17 cellular contexts compared by ENCODE assay signal in genomic region chr5:34927785-34928184, GRCh38.
"Had no signal": no experiment of that assay in that cellular context is flagged by ENCODE, and none has a peak within 500 bp of the region (broad histone marks: within the 10 kb centered on the region; RNA-seq: fewer than 3 reads in every experiment).

No MANE protein-coding gene starts in this region.

- H3K27ac Mint-ChIP-seq: activated CD4-positive, alpha-beta T cell treated with anti-CD3 and anti-CD28 coated beads for 36 hours; activated naive CD8-positive, alpha-beta T cell treated with anti-CD3 and anti-CD28 coated beads, Interleukin-2, amount 10 ng/mL, durations not matched to agents 7 days and 5 days; mesothelial cell of epicardium had no signal

- H3K4me3 Mint-ChIP-seq: activated CD4-positive, alpha-beta T cell treated with anti-CD3 and anti-CD28 coated beads for 36 hours had no signal

- H3K27me3 ChIP-seq: brain microvascular endothelial cell, foreskin keratinocyte, tibial nerve, uterus had no signal

- DNase-seq: activated CD4-positive, alpha-beta T cell treated with anti-CD3 and anti-CD28 coated beads for 36 hours; activated CD4-positive, alpha-beta T cell treated with anti-CD3 and anti-CD28 coated beads, Interleukin-2, amount 50 U/mL, for 48 hours; activated naive CD8-positive, alpha-beta T cell treated with anti-CD3 and anti-CD28 coated beads, Interleukin-2, amount 10 ng/mL, durations not matched to agents 7 days and 5 days; activated T-cell treated with anti-CD3 and anti-CD28 coated beads for 4 hours; amygdala; brain microvascular endothelial cell; central memory CD4-positive, alpha-beta T cell; foreskin keratinocyte; stimulated activated CD4-positive, alpha-beta T cell treated with anti-CD3 and anti-CD28 coated beads, Interleukin-12 subunit alpha, Interleukin-12 subunit beta, amount 100 ng/mL, for 4 hours; stimulated activated CD4-positive, alpha-beta T cell treated with anti-CD3 and anti-CD28 coated beads, Interleukin-1b, Interleukin-23, amount 100 ng/mL, for 48 hours; stimulated activated naive CD8-positive, alpha-beta T cell treated with anti-CD3 and anti-CD28 coated beads, Interleukin-15, Interleukin-2, amounts not matched to agents 100 U/mL and 50 U/mL, for 24 hours; substantia nigra; uterus had no signal

- ATAC-seq: activated CD4-positive, alpha-beta T cell treated with anti-CD3 and anti-CD28 coated beads for 36 hours; foreskin keratinocyte; left lobe of liver; stimulated activated naive CD8-positive, alpha-beta T cell treated with anti-CD3 and anti-CD28 coated beads, Interleukin-15, Interleukin-2, amounts not matched to agents 100 U/mL and 50 U/mL, for 24 hours had no signal

- H3K27me3 Mint-ChIP-seq: activated CD4-positive, alpha-beta T cell treated with anti-CD3 and anti-CD28 coated beads for 36 hours; activated naive CD8-positive, alpha-beta T cell treated with anti-CD3 and anti-CD28 coated beads, Interleukin-2, amount 10 ng/mL, durations not matched to agents 7 days and 5 days had no signal

- H3K27ac ChIP-seq: brain microvascular endothelial cell, foreskin keratinocyte, tibial nerve had no signal

- H3K9me3 Mint-ChIP-seq: activated naive CD8-positive, alpha-beta T cell treated with anti-CD3 and anti-CD28 coated beads, Interleukin-2, amount 10 ng/mL, durations not matched to agents 7 days and 5 days; mesothelial cell of epicardium had no signal

- H3K9me3 ChIP-seq: tibial nerve, uterus had no signal

- H3K36me3 ChIP-seq: uterus had no signal

- H3K4me3 ChIP-seq: lung, tibial nerve, uterus had no signal
